12 cellular contexts compared by ENCODE assay signal in genomic region chr2:206031162-206031784, GRCh38. TPM values are rescaled to one million over a fixed set of nuclear protein-coding genes. Genes with fewer than 3 reads are reported as not detected.
DNase-seq lines count a peak whose midpoint lies in the region; ATAC-seq, FAIRE-seq and TF ChIP-seq lines count a peak whose summit lies in the region.
"Had no signal": no experiment of that assay in that cellular context is flagged by ENCODE, and none has a peak within 500 bp of the region (broad histone marks: within the 10 kb centered on the region; RNA-seq: fewer than 3 reads in every experiment).

No MANE protein-coding gene starts in this region.

- TF ChIP-seq RAD21 in H1 (IDR thresholded peaks at IDR 0.05 in 1 of 2, conservative IDR thresholded peaks at IDR 0.05 in 1 of 2; ENCODE audit: low read depth in 2 of 2, low read length in 2 of 2): no peak

- TF ChIP-seq EP300 in H1 (IDR thresholded peaks at IDR 0.05; ENCODE audit: borderline replicate concordance in 1 of 2, low read depth in 2 of 2, low read length in 2 of 2): no peak

- peaks cover 0 to 3% (median 3%) of the 10 kb centered on the region in 4 experiments; a peak in 2 of 7 replicates for H3K4me1 ChIP-seq in H1 (replicated peaks in 1 of 4; ENCODE audit: control insufficient read depth in 3 of 4, insufficient read depth in 4 of 4, low read length in 3 of 4)

- no peak for TF ChIP-seq POLR2A in H1 (IDR thresholded peaks at IDR 0.05; ENCODE audit: control extremely low read depth in 1 of 2, low read depth in 2 of 2, low read length in 2 of 2)

- FAIRE-seq in H1 (lab: Jason Lieb, UNC): no peak

- peak overlapping the region; percentile 13; the same call in 1 of the 2 replicates for H2BK5ac ChIP-seq in H1 (ENCODE audit: low read depth, low read length)

- H3K4me2 ChIP-seq in H1 (ENCODE audit: insufficient read depth in 1 of 2, low read depth in 2 of 2, low read length in 2 of 2): no peak overlapping the region

- no peak overlapping the region for H2BK120ac ChIP-seq in H1 (replicated peaks; ENCODE audit: low read depth, low read length)

- no peak overlapping the region for H2BK12ac ChIP-seq in H1 (ENCODE audit: low read depth, low read length)

- H2AK5ac ChIP-seq in H1 (ENCODE audit: low read depth, low read length): no peak overlapping the region

- CTCF ChIA-PET in H1 (lab: Charles Lee; ENCODE audit: partially characterized antibody): interaction anchor here (0.6 to 1.8 kb wide), 4 partner anchors 27 to 106 kb away, joined by 3 to 5 read pairs (median 3); no protein-coding TSS in a partner anchor

- no peaks in the 10 kb centered on the region; the same call in 1 of the 2 replicates for H3K23me2 ChIP-seq in H1 (ENCODE audit: low read depth, low read length)

- no peak overlapping the region for H3K56ac ChIP-seq in H1 (replicated peaks; ENCODE audit: insufficient read length, low read depth, low read length)

- no peak overlapping the region for H2BK20ac ChIP-seq in H1 (ENCODE audit: low read length)

- H3K4ac ChIP-seq in H1 (replicated peaks; ENCODE audit: insufficient read length, low read depth, low read length): no peak overlapping the region

- no peak overlapping the region for H2AFZ ChIP-seq in H1 (ENCODE audit: low read length)

- no peak overlapping the region for H3K23ac ChIP-seq in H1 (ENCODE audit: insufficient read length)

- H4K91ac ChIP-seq in H1 (replicated peaks; ENCODE audit: insufficient read length, low read length): no peak overlapping the region

- H3K27me3 ChIP-seq in H1 (replicated peaks in 1 of 4; ENCODE audit: control insufficient read depth in 3 of 4, extremely low read depth in 1 of 4, insufficient read depth in 3 of 4, low read length in 3 of 4): no peaks in the 10 kb centered on the region

- no peaks in the 10 kb centered on the region for H3K9me3 ChIP-seq in H1 (ENCODE audit: insufficient read depth in 2 of 2, low read depth in 1 of 2, low read length in 1 of 2)

- no peak overlapping the region for H3K27ac ChIP-seq in H1 (ENCODE audit: low read depth, low read length)
- H3K27ac ChIP-seq: coronary artery had no signal

- 95% methylated on average over 11 of the region's 11 CpGs; no CpG with 5 or more reads in 1 of the 2 experiments for WGBS in H1 (ENCODE audit: extremely low coverage in 1 of 2, insufficient coverage in 1 of 2, insufficient read length in 1 of 2, insufficient replicate concordance in 2 of 2, low coverage in 1 of 2, low lambda C conversion rate in 2 of 2, missing lambda C conversion rate in 1 of 2), 2 experiments

- H3K79me2 ChIP-seq in H1 (ENCODE audit: control insufficient read depth in 1 of 2, insufficient read depth in 2 of 2, low read length in 2 of 2): peaks cover 0 to 65% of the 10 kb centered on the region in 2 experiments; a peak in 2 of 4 replicates

- H3K9ac ChIP-seq in H1 (replicated peaks in 1 of 4; ENCODE audit: extremely low read depth in 1 of 4, low read depth in 3 of 4, low read length in 3 of 4): no peak overlapping the region

- H4K20me1 ChIP-seq in H1 (replicated peaks in 1 of 2; ENCODE audit: control insufficient read depth in 1 of 2, insufficient read depth in 2 of 2, low read length in 2 of 2): peaks cover 0 to 3% of the 10 kb centered on the region in 2 experiments

- H4K8ac ChIP-seq in H1 (ENCODE audit: extremely low read depth, insufficient read depth, low read length): peak overlapping the region; percentile 65; the same call in 1 of the 2 replicates

- TF ChIP-seq CTCF in GM12865 (IDR thresholded peaks at IDR 0.05; ENCODE audit: insufficient read depth, low read depth, low read length, missing control alignments) (no peak), H1 (IDR thresholded peaks at IDR 0.05; ENCODE audit: control extremely low read depth in 1 of 3, insufficient read depth in 1 of 3, low read depth in 1 of 3, low read length in 3 of 3) (no peak)

- ATAC-seq in GM21390 (IDR thresholded peaks at IDR 0.05; ENCODE audit: unreplicated experiment) (peak; percentile 71), HG03558 (IDR thresholded peaks at IDR 0.05; ENCODE audit: extremely low read depth, unreplicated experiment) (peak; percentile 80)

- no peak overlapping the region for H3K14ac ChIP-seq in H1 (ENCODE audit: insufficient read length)

- H3K36me3 ChIP-seq in H1 (ENCODE audit: control insufficient read depth in 2 of 4, insufficient read depth in 4 of 4, low read length in 3 of 4): peaks cover 0 to 17% (median 0%) of the 10 kb centered on the region in 4 experiments; a peak in 2 of 8 replicates

- POLR2A ChIA-PET in H1 (lab: Charles Lee; ENCODE audit: partially characterized antibody): interaction anchor here (0.9 kb wide), 2 partner anchors 9 to 52 kb away, joined by 3 to 4 read pairs; no protein-coding TSS in a partner anchor

- no peak overlapping the region for H3K18ac ChIP-seq in H1 (ENCODE audit: extremely low read depth, low read length)

- H3K4me3 ChIP-seq in GM12865 (ENCODE audit: low read depth, low read length) (no peak overlapping the region), H1 (ENCODE audit: extremely low read depth in 1 of 4, insufficient read depth in 2 of 4, low read depth in 3 of 4, low read length in 4 of 4) (no peak overlapping the region)
- H3K4me3 ChIP-seq: coronary artery had no signal

- H4K5ac ChIP-seq in H1 (ENCODE audit: insufficient read length, low read depth, low read length): no peak overlapping the region

- no peak overlapping the region for H2BK15ac ChIP-seq in H1 (ENCODE audit: low read length)

- DNase-seq in GM12865 (ENCODE audit: low read depth) (peak; percentile 6), H1 (ENCODE audit: low read depth in 1 of 2, low spot score in 2 of 2) (no peak), NCI-H1105 treated with DMSO at 0.1 percent for 48 hours (lab: John Stamatoyannopoulos, UW) (no peak), Ammon's horn (ENCODE audit: low spot score) (no peak), cortex of kidney (lab: John Stamatoyannopoulos, UW) (no peak)
- DNase-seq in activated CD4-positive, alpha-beta T cell treated with anti-CD3 and anti-CD28 coated beads, Interleukin-2, amount 50 U/mL, for 1 hour: no peak
- DNase-seq: activated CD4-positive, alpha-beta T cell treated with anti-CD3 and anti-CD28 coated beads for 1 hour; DND-41; NCI-H446 had no signal

- peaks cover 4% of the 10 kb centered on the region; the same call in 1 of the 2 replicates for H3K79me1 ChIP-seq in H1 (ENCODE audit: low read depth, low read length)

TF ChIP-seq in H1, 55 proteins besides CTCF, POLR2A, EP300 and RAD21:
- TF ChIP-seq FOSL1 (IDR thresholded peaks at IDR 0.05; ENCODE audit: insufficient read depth, low read depth, low read length) (no peak), TAF7 (optimal IDR thresholded peaks at IDR 0.05; ENCODE audit: borderline replicate concordance, low read depth, low read length) (no peak), SP4 (IDR thresholded peaks at IDR 0.05; ENCODE audit: low read length) (no peak), ATF2 (IDR thresholded peaks at IDR 0.05; ENCODE audit: low read length) (no peak), CEBPB (IDR thresholded peaks at IDR 0.05; ENCODE audit: low read depth, low read length) (no peak), YY1 (IDR thresholded peaks at IDR 0.05; ENCODE audit: low read depth, low read length) (no peak), SUZ12 (IDR thresholded peaks at IDR 0.05; ENCODE audit: low read length) (no peak), HDAC2 (IDR thresholded peaks at IDR 0.05; ENCODE audit: borderline replicate concordance in 1 of 2, low read depth in 2 of 2, low read length in 2 of 2) (no peak), SIN3A (conservative IDR thresholded peaks at IDR 0.05 in 1 of 2, IDR thresholded peaks at IDR 0.05 in 1 of 2; ENCODE audit: low read depth in 1 of 2, low read length in 2 of 2) (no peak), SP1 (IDR thresholded peaks at IDR 0.05; ENCODE audit: low read depth, low read length) (no peak), TAF1 (IDR thresholded peaks at IDR 0.05; ENCODE audit: low read depth, low read length) (no peak), KDM4A (IDR thresholded peaks at IDR 0.05; ENCODE audit: low read depth, low read length, severe bottlenecking) (no peak), BACH1 (IDR thresholded peaks at IDR 0.05; ENCODE audit: low read length) (no peak), ASH2L (IDR thresholded peaks at IDR 0.05; ENCODE audit: low read length) (no peak), POU5F1 (IDR thresholded peaks at IDR 0.05; ENCODE audit: low read depth, low read length) (no peak), RBBP5 (IDR thresholded peaks at IDR 0.05; ENCODE audit: borderline replicate concordance, low read depth, low read length) (no peak), TCF12 (IDR thresholded peaks at IDR 0.05; ENCODE audit: low read depth, low read length) (no peak), CHD1 (IDR thresholded peaks at IDR 0.05; ENCODE audit: low read depth, low read length) (no peak)

RNA-seq across cellular contexts. Expression of gene INO80D, which starts 54.7 kb away (rescaled TPM):
- 37.4 and 38.9 TPM in 2 replicates for total RNA-seq in H1 (2021; fragmentation: NEBNext Ultra II Directional; extraction: Animal tissue kit (Norgen Biotek cat#: 25700))
- 4.8 and 6.2 TPM in 2 replicates for polyA plus RNA-seq in H1 (2011; rRNA removed)
- polyA plus RNA-seq in H1 (2011; cell fraction: cytosol; rRNA removed): 5.3 TPM
- 15.4 TPM for polyA plus RNA-seq in H1 (2011; cell fraction: nucleus; rRNA removed)
- 3.0 to 7.2 TPM (median 5.0 TPM) in 4 replicates for polyA plus RNA-seq in H1 (2012, experiment 1 of 2)
- 0.42 TPM for polyA plus RNA-seq in H1 (2012, experiment 2 of 2)
- 10.6 TPM for polyA plus RNA-seq in H1 (2013, experiment 1 of 2)
- 9.3 TPM for polyA plus RNA-seq in H1 (2013, experiment 2 of 2)
- 99.5 and 111 TPM in 2 replicates for polyA minus RNA-seq in H1 (2011; rRNA and poly(A)+ RNA removed)
- polyA minus RNA-seq in H1 (2011; cell fraction: cytosol; rRNA and poly(A)+ RNA removed): 39.9 TPM
- 47.9 TPM for polyA minus RNA-seq in H1 (2011; cell fraction: nucleus; rRNA and poly(A)+ RNA removed)
